28 cellular contexts compared by ENCODE assay signal in genomic region chr1:186463511-186463910, GRCh38. TPM values are rescaled to one million over a fixed set of nuclear protein-coding genes. Genes with fewer than 3 reads are reported as not detected.
"Had no signal": no experiment of that assay in that cellular context is flagged by ENCODE, and none has a peak within 500 bp of the region (broad histone marks: within the 10 kb centered on the region; RNA-seq: fewer than 3 reads in every experiment).

No MANE protein-coding gene starts in this region.

- H2AFZ ChIP-seq: PC-9 had no signal

- DNase-seq: activated B cell treated with CpG ODN at 0.5 μM for 24 hours; activated CD4-positive, alpha-beta memory T cell treated with anti-CD3 and anti-CD28 coated beads for 36 hours; activated CD4-positive, alpha-beta T cell treated with anti-CD3 and anti-CD28 coated beads for 1 hour; activated CD4-positive, alpha-beta T cell treated with anti-CD3 and anti-CD28 coated beads, Interleukin-2, amount 10 ng/mL, durations not matched to agents 24 days and 14 days; activated gamma-delta T cell; activated naive CD4-positive, alpha-beta T cell treated with anti-CD3 and anti-CD28 coated beads for 36 hours; activated T-cell treated with anti-CD3 and anti-CD28 coated beads for 4 hours; activated T-cell treated with anti-CD3 and anti-CD28 coated beads, Interleukin-2, amount 50 U/mL, for 48 hours; amygdala; cerebellar nuclear complex; Kasumi-1; KBM-7; NCI-H1105 treated with DMSO at 0.1 percent for 48 hours; NCI-H1436 treated with DMSO at 0.1 percent for 48 hours; NCI-H187 treated with DMSO at 0.1 percent for 48 hours; NCI-H2081 treated with DMSO at 0.1 percent for 48 hours; NCI-H2227 treated with DMSO at 0.1 percent for 48 hours; NCI-H526; NCI-H774; PC-9; SHP77 treated with DMSO at 0.1 percent for 48 hours had no signal

- H3K4me3 Mint-ChIP-seq: activated B cell treated with CpG ODN at 0.5 μM for 24 hours; activated CD4-positive, alpha-beta memory T cell treated with anti-CD3 and anti-CD28 coated beads for 36 hours; activated CD4-positive, alpha-beta T cell treated with anti-CD3 and anti-CD28 coated beads, Interleukin-2, amount 10 ng/mL, durations not matched to agents 24 days and 14 days; activated naive CD4-positive, alpha-beta T cell treated with anti-CD3 and anti-CD28 coated beads for 36 hours; activated naive CD8-positive, alpha-beta T cell; activated T-helper 17 cell treated with anti-CD3 and anti-CD28 coated beads, Interleukin-2, amount 50 U/mL, for 72 hours; T-helper 1 cell treated with Interleukin-12 subunit alpha and Interleukin-12 subunit beta and Interleukin-4 antibody, amounts not matched to agents 30 μg/mL and 1 μg/mL, for 36 hours had no signal

- H3K36me3 Mint-ChIP-seq: activated CD4-positive, alpha-beta memory T cell treated with anti-CD3 and anti-CD28 coated beads for 36 hours had no signal

- ATAC-seq: activated T-helper 17 cell treated with anti-CD3 and anti-CD28 coated beads, Interleukin-2, amount 50 U/mL, for 72 hours had no signal

- H3K4me1 Mint-ChIP-seq: activated B cell treated with CpG ODN at 0.5 μM for 24 hours; activated T-helper 17 cell treated with anti-CD3 and anti-CD28 coated beads, Interleukin-2, amount 50 U/mL, for 72 hours had no signal

- H3K27ac Mint-ChIP-seq: activated B cell treated with CpG ODN at 0.5 μM for 24 hours; activated CD4-positive, alpha-beta memory T cell treated with anti-CD3 and anti-CD28 coated beads for 36 hours; activated CD4-positive, alpha-beta T cell treated with anti-CD3 and anti-CD28 coated beads, Interleukin-2, amount 10 ng/mL, durations not matched to agents 24 days and 14 days; activated naive CD4-positive, alpha-beta T cell treated with anti-CD3 and anti-CD28 coated beads for 36 hours; activated naive CD8-positive, alpha-beta T cell; activated T-helper 17 cell treated with anti-CD3 and anti-CD28 coated beads, Interleukin-2, amount 50 U/mL, for 72 hours; T-helper 1 cell treated with Interleukin-12 subunit alpha and Interleukin-12 subunit beta and Interleukin-4 antibody, amounts not matched to agents 30 μg/mL and 1 μg/mL, for 36 hours had no signal

- H3K4me2 ChIP-seq: PC-9 had no signal

- H3K9me3 Mint-ChIP-seq: activated B cell treated with CpG ODN at 0.5 μM for 24 hours; activated CD4-positive, alpha-beta memory T cell treated with anti-CD3 and anti-CD28 coated beads for 36 hours; activated CD4-positive, alpha-beta T cell treated with anti-CD3 and anti-CD28 coated beads, Interleukin-2, amount 10 ng/mL, durations not matched to agents 24 days and 14 days; activated naive CD4-positive, alpha-beta T cell treated with anti-CD3 and anti-CD28 coated beads for 36 hours; activated T-helper 17 cell treated with anti-CD3 and anti-CD28 coated beads, Interleukin-2, amount 50 U/mL, for 72 hours; T-helper 1 cell treated with Interleukin-12 subunit alpha and Interleukin-12 subunit beta and Interleukin-4 antibody, amounts not matched to agents 30 μg/mL and 1 μg/mL, for 36 hours had no signal

- H3K27ac ChIP-seq: PC-9 had no signal

RNA-seq across cellular contexts. Expression of gene PDC, which starts 2.6 kb away (rescaled TPM):
- total RNA-seq: activated B cell treated with CpG ODN at 0.5 μM for 24 hours; activated CD4-positive, alpha-beta memory T cell treated with anti-CD3 and anti-CD28 coated beads for 36 hours; activated CD4-positive, alpha-beta T cell treated with anti-CD3 and anti-CD28 coated beads, Interleukin-2, amount 10 ng/mL, durations not matched to agents 24 days and 14 days; activated CD8-positive, alpha-beta memory T cell treated with anti-CD3 and anti-CD28 coated beads for 36 hours; activated naive CD4-positive, alpha-beta T cell treated with anti-CD3 and anti-CD28 coated beads for 36 hours; activated T-helper 17 cell treated with anti-CD3 and anti-CD28 coated beads, Interleukin-2, amount 50 U/mL, for 72 hours; cardiac septum; NCI-H460; PC-9; SK-MEL-5 had no signal
